Comparison of ENCODE assay signal across 9 cellular contexts in the genomic region with DNA sequence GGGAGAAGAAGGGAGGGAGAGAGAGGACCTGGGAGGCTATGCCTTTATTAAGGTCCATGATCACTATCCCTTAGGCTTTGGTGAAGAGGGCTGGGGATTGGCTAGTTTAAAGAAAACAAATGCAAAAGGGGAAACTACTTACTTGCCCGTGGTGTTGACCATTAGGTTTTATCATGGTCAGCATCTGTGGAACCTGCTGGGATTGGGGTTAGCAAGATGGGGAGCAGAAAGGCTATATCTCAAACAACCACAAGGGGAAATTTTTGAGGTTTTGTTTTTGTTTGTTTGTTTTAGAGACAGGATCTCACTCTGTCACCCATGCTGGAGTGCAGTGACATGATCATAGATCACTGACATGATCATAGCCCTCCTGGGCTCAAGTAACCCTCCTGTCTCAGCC. TPM values are rescaled to one million over a fixed set of nuclear protein-coding genes. Genes with fewer than 3 reads are reported as not detected.
DNase-seq lines count a peak whose midpoint lies in the region; ATAC-seq and TF ChIP-seq lines count a peak whose summit lies in the region.
"Had no signal": no experiment of that assay in that cellular context is flagged by ENCODE, and none has a peak within 500 bp of the region (broad histone marks: within the 10 kb centered on the region; RNA-seq: fewer than 3 reads in every experiment).

No MANE protein-coding gene starts in this region.

- no peak overlapping the region; the same call in 1 of the 2 replicates for H3K9ac ChIP-seq in HCT116 (ENCODE audit: low read length)

- H3K9me2 ChIP-seq in HCT116 (ENCODE audit: insufficient read depth) = no peaks in the 10 kb centered on the region

- H3K4me1 ChIP-seq in HCT116 (ENCODE audit: control insufficient read depth in 1 of 2, insufficient read depth in 2 of 2, low read length in 2 of 2) = peaks cover 32 to 55% of the 10 kb centered on the region in 2 experiments
- H3K4me1 ChIP-seq in RWPE2 (ENCODE audit: insufficient read depth, poor library complexity, severe bottlenecking) = peaks cover 30% of the 10 kb centered on the region

- no peak overlapping the region for H3K4me3 ChIP-seq in HCT116 (replicated peaks in 1 of 2; ENCODE audit: low read depth in 1 of 2, low read length in 2 of 2)
- no peak overlapping the region for H3K4me3 ChIP-seq in RWPE2 (ENCODE audit: severe bottlenecking)
- H3K4me3 ChIP-seq: SK-N-MC had no signal

- no peaks in the 10 kb centered on the region for H3K9me3 Mint-ChIP-seq in mesothelial cell of epicardium

- RAD21 ChIA-PET in HCT116 (lab: Charles Lee; ENCODE audit: low non-redundant PET in 1 of 2, low total read pairs in 2 of 2, uncharacterized antibody in 2 of 2, unreplicated experiment in 2 of 2) = no interaction called here

- H3K27ac ChIP-seq in HCT116 (ENCODE audit: low read depth, low read length) = peak overlapping the region; percentile 2; the same call in 1 of the 2 replicates
- H3K27ac ChIP-seq in RWPE2 (ENCODE audit: poor library complexity, severe bottlenecking) = peak overlapping the region; percentile 87
- no peak overlapping the region for H3K27ac ChIP-seq in caudate nucleus (ENCODE audit: low read depth, low read length)
- H3K27ac ChIP-seq: SK-N-MC had no signal

- H3K4me2 ChIP-seq in HCT116 (ENCODE audit: low read length) = peak overlapping the region; percentile 62

- intact Hi-C loops in HCT116 (cut with micrococcal nuclease) = no loop called here

- no peaks in the 10 kb centered on the region for H3K79me2 ChIP-seq in HCT116 (ENCODE audit: insufficient read depth, low read length)

- no peak for TF ChIP-seq RAD21 in HCT116 (IDR thresholded peaks at IDR 0.05; ENCODE audit: low read depth)

- H3K27me3 ChIP-seq in HCT116 (ENCODE audit: insufficient read depth, low read length) = no peaks in the 10 kb centered on the region
- no peaks in the 10 kb centered on the region for H3K27me3 ChIP-seq in RWPE2 (ENCODE audit: insufficient read depth, poor library complexity, severe bottlenecking)

- peak in 2 of 3 experiments; percentile 23 to 41; a peak in 3 of 6 replicates for TF ChIP-seq CTCF in HCT116 (IDR thresholded peaks at IDR 0.05 in 2 of 3, conservative IDR thresholded peaks at IDR 0.05 in 1 of 3; ENCODE audit: borderline replicate concordance in 1 of 3, insufficient read depth in 1 of 3, low read depth in 2 of 3, low read length in 2 of 3)
- TF ChIP-seq CTCF in RWPE2 (IDR thresholded peaks at IDR 0.05; ENCODE audit: poor library complexity, severe bottlenecking) = no peak
- TF ChIP-seq CTCF in mesothelial cell of epicardium (IDR thresholded peaks at IDR 0.05; ENCODE audit: unreplicated experiment) = peak; percentile 36
- no peak for TF ChIP-seq CTCF in GM13977 (IDR thresholded peaks at IDR 0.05; ENCODE audit: extremely low read depth, insufficient read depth, missing control alignments)

- peaks cover 21% of the 10 kb centered on the region for H3K4me1 Mint-ChIP-seq in mesothelial cell of epicardium

- ATAC-seq in GM18519 (IDR thresholded peaks at IDR 0.05; ENCODE audit: low FRiP score, unreplicated experiment) = peak; percentile 66
- ATAC-seq in HCT116 = peak; percentile 55
- ATAC-seq in RWPE2 (ENCODE audit: low read depth) = no peak

- H3K27ac Mint-ChIP-seq in mesothelial cell of epicardium = no peak overlapping the region

- no TSS peak for BruUV-seq in HCT116 (replicated peaks; lab: Mats Ljungman, UMichigan)

- H4K20me1 ChIP-seq in HCT116 (ENCODE audit: insufficient read depth) = no peaks in the 10 kb centered on the region

- in situ Hi-C loops in GM13977 (cut with MboI; ENCODE audit: low pct_unique_long_range_greater_than_20kb, low sequenced_read_pairs, unreplicated experiment) = no loop called here

- H3K36me3 ChIP-seq in HCT116 (ENCODE audit: control insufficient read depth in 1 of 2, insufficient read depth in 2 of 2, low read length in 2 of 2) (no peaks in the 10 kb centered on the region), RWPE2 (ENCODE audit: low read depth) (no peaks in the 10 kb centered on the region)

- H3K9me3 ChIP-seq in HCT116 (ENCODE audit: control insufficient read depth in 1 of 2, insufficient read depth in 1 of 2, low read depth in 1 of 2, low read length in 2 of 2) = no peaks in the 10 kb centered on the region
- no peaks in the 10 kb centered on the region for H3K9me3 ChIP-seq in RWPE2 (ENCODE audit: severe bottlenecking)

- CTCF ChIA-PET in HCT116 (lab: Charles Lee) = no interaction called here

- H3K27me3 Mint-ChIP-seq in mesothelial cell of epicardium (ENCODE audit: low read depth) = no peaks in the 10 kb centered on the region

- H2AFZ ChIP-seq in HCT116 (ENCODE audit: low read depth, low read length, poor library complexity, severe bottlenecking) = no peak overlapping the region

- POLR2A ChIA-PET in HCT116 (lab: Charles Lee) = no interaction called here

- TF ChIP-seq POLR2A in HCT116 (IDR thresholded peaks at IDR 0.05; ENCODE audit: borderline replicate concordance, extremely low read depth, insufficient read depth, insufficient read length) = no peak

- no peak for DNase-seq in HCT116 (ENCODE audit: low read depth, low spot score)
- DNase-seq in RWPE2 (ENCODE audit: low spot score) = no peak
- DNase-seq in mesothelial cell of epicardium (ENCODE audit: low spot score in 2 of 2, unreplicated experiment in 2 of 2) = no peak
- no peak for DNase-seq in GM13977 (ENCODE audit: low spot score)
- no peak for DNase-seq in AML-193 (lab: John Stamatoyannopoulos, UW)
- no peak for DNase-seq in caudate nucleus (lab: John Stamatoyannopoulos, UW)
- no peak for DNase-seq in NCI-H526 treated with DMSO at 0.1 percent for 48 hours (lab: John Stamatoyannopoulos, UW)

- no peak overlapping the region for H3K4me3 Mint-ChIP-seq in mesothelial cell of epicardium

- H3K36me3 Mint-ChIP-seq in mesothelial cell of epicardium = no peaks in the 10 kb centered on the region

TF ChIP-seq in HCT116, 20 proteins besides CTCF, POLR2A, EP300 and RAD21 (continues in another document):
- no peak for TF ChIP-seq CEBPB (IDR thresholded peaks at IDR 0.05; ENCODE audit: low read depth)
- TF ChIP-seq ELF1 (IDR thresholded peaks at IDR 0.05; ENCODE audit: borderline replicate concordance, low read depth) = no peak
- no peak for TF ChIP-seq FOSL1 (IDR thresholded peaks at IDR 0.05; ENCODE audit: low read depth)
- TF ChIP-seq EGR1 (IDR thresholded peaks at IDR 0.05; ENCODE audit: low read depth) = no peak
- no peak for TF ChIP-seq TCF7L2 (IDR thresholded peaks at IDR 0.05; ENCODE audit: borderline replicate concordance, extremely low read depth, insufficient read depth, insufficient read length)
- no peak for TF ChIP-seq ZFX (IDR thresholded peaks at IDR 0.05)
- no peak for TF ChIP-seq POLR2AphosphoS5 (IDR thresholded peaks at IDR 0.05; ENCODE audit: low read depth, low read length)
- TF ChIP-seq EZH2 (IDR thresholded peaks at IDR 0.05) = no peak
- no peak for TF ChIP-seq SIN3A (IDR thresholded peaks at IDR 0.05; ENCODE audit: low read depth)
- TF ChIP-seq YY1 (IDR thresholded peaks at IDR 0.05; ENCODE audit: extremely low read depth, insufficient replicate concordance, low read depth, low read length) = no peak
- no peak for TF ChIP-seq CBX3 (IDR thresholded peaks at IDR 0.05; ENCODE audit: low read depth)
- TF ChIP-seq ZNF274 (IDR thresholded peaks at IDR 0.05; ENCODE audit: low read depth, low read length) = no peak
- TF ChIP-seq, protein P1, sequence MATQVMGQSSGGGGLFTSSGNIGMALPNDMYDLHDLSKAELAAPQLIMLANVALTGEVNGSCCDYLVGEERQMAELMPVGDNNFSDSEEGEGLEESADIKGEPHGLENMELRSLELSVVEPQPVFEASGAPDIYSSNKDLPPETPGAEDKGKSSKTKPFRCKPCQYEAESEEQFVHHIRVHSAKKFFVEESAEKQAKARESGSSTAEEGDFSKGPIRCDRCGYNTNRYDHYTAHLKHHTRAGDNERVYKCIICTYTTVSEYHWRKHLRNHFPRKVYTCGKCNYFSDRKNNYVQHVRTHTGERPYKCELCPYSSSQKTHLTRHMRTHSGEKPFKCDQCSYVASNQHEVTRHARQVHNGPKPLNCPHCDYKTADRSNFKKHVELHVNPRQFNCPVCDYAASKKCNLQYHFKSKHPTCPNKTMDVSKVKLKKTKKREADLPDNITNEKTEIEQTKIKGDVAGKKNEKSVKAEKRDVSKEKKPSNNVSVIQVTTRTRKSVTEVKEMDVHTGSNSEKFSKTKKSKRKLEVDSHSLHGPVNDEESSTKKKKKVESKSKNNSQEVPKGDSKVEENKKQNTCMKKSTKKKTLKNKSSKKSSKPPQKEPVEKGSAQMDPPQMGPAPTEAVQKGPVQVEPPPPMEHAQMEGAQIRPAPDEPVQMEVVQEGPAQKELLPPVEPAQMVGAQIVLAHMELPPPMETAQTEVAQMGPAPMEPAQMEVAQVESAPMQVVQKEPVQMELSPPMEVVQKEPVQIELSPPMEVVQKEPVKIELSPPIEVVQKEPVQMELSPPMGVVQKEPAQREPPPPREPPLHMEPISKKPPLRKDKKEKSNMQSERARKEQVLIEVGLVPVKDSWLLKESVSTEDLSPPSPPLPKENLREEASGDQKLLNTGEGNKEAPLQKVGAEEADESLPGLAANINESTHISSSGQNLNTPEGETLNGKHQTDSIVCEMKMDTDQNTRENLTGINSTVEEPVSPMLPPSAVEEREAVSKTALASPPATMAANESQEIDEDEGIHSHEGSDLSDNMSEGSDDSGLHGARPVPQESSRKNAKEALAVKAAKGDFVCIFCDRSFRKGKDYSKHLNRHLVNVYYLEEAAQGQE (IDR thresholded peaks at IDR 0.05; ENCODE audit: low read depth) = no peak
- TF ChIP-seq JUND (IDR thresholded peaks at IDR 0.05) = no peak
- TF ChIP-seq, protein P2, sequence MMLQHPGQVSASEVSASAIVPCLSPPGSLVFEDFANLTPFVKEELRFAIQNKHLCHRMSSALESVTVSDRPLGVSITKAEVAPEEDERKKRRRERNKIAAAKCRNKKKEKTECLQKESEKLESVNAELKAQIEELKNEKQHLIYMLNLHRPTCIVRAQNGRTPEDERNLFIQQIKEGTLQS (IDR thresholded peaks at IDR 0.05) = no peak

RNA-seq across cellular contexts. Expression of gene RAD23B, which starts 9.0 kb away (rescaled TPM):
- 251 TPM for total RNA-seq in HCT116 (2021; ENCODE audit: unreplicated experiment)
- 113 and 123 TPM in 2 replicates for polyA plus RNA-seq in HCT116 (2012)
- total RNA-seq in mesothelial cell of epicardium = 97.5 to 105 TPM (median 101 TPM) in 3 replicates

Comparison
In these comparisons a context has a peak if more than half of its experiments do, and no peak if none do; other contexts are left out.
1. CTCF ChIP-seq: peak in HCT116 (2 of 3) and mesothelial cell of epicardium (single experiment); none in RWPE2 (single experiment) and GM13977 (single experiment).